In genomic region chr11:85664561-85665481, GRCh38 we compare ENCODE assay signal across 8 cellular contexts. TPM values are rescaled to one million over a fixed set of nuclear protein-coding genes. Genes with fewer than 3 reads are reported as not detected.
DNase-seq lines count a peak whose midpoint lies in the region; ATAC-seq, FAIRE-seq and TF ChIP-seq lines count a peak whose summit lies in the region.

Gene CREBZF (minus strand): TSS chr11:85665129. CDS start chr11:85664875, 254 bp downstream.

- no peaks in the 10 kb centered on the region for H3K27me3 ChIP-seq in keratinocyte (ENCODE audit: control insufficient read depth, extremely low read depth, insufficient read depth, low read length)

- peaks cover 50% of the 10 kb centered on the region for H3K79me2 ChIP-seq in keratinocyte (ENCODE audit: control insufficient read depth, insufficient read depth, low read length)

- peak; percentile 17 for FAIRE-seq in keratinocyte (lab: Jason Lieb, UNC)

- H3K4me1 ChIP-seq in keratinocyte (ENCODE audit: control insufficient read depth, extremely low read depth, insufficient read depth, low read length) = peaks cover 16% of the 10 kb centered on the region

- H3K9me3 ChIP-seq in keratinocyte (ENCODE audit: control insufficient read depth, low read depth, low read length) = no peaks in the 10 kb centered on the region

- peak within 1 kb of the TSS; percentile 96 for H3K9ac ChIP-seq in keratinocyte (ENCODE audit: control insufficient read depth, extremely low read depth, insufficient read depth, low read length)

- DNase-seq in AG10803 (ENCODE audit: low read depth) (peak; percentile 93), NCI-H460 (ENCODE audit: extremely low read depth, low read depth) (peak; percentile 90), cerebellar nuclear complex (lab: John Stamatoyannopoulos, UW) (peak; percentile 45 to 83), keratinocyte (ENCODE audit: low read depth, low spot score) (peak; percentile 44)
- DNase-seq in activated CD4-positive, CD25-positive, alpha-beta regulatory T cell treated with anti-CD3 and anti-CD28 coated beads, Interleukin-2, amount 50 U/mL, for 72 hours = peak; percentile 95
- peak; percentile 86 to 91 for DNase-seq in stimulated activated CD4-positive, alpha-beta T cell treated with anti-CD3 and anti-CD28 coated beads, Interleukin-15, amount 100 ng/mL, for 1 hour (ENCODE audit: low read depth in 1 of 2, low spot score in 1 of 2)

- H3K27ac ChIP-seq in keratinocyte (ENCODE audit: control insufficient read depth, insufficient read depth, low read length) = peak within 1 kb of the TSS; percentile 95

- no peaks in the 10 kb centered on the region for H3K9me1 ChIP-seq in keratinocyte (ENCODE audit: control insufficient read depth, extremely low read depth, insufficient read depth, low read length)

- H4K20me1 ChIP-seq in keratinocyte (ENCODE audit: control insufficient read depth, extremely low read depth, insufficient read depth, low read length) = peaks cover 20% of the 10 kb centered on the region

- peak within 1 kb of the TSS; percentile 92 for H2AFZ ChIP-seq in keratinocyte (ENCODE audit: control insufficient read depth, low read length)

- TF ChIP-seq CTCF in AG10803 (conservative IDR thresholded peaks at IDR 0.05; ENCODE audit: low read length) (no peak), keratinocyte (optimal IDR thresholded peaks at IDR 0.05 in 1 of 3, IDR thresholded peaks at IDR 0.05 in 1 of 3, conservative IDR thresholded peaks at IDR 0.05 in 1 of 3; ENCODE audit: extremely low read depth in 1 of 3, insufficient read depth in 2 of 3, low read length in 3 of 3) (no peak)

- peak within 1 kb of the TSS; percentile 95 for H3K4me2 ChIP-seq in keratinocyte (ENCODE audit: control insufficient read depth, extremely low read depth, insufficient read depth, low read depth, low read length)

- H3K4me3 ChIP-seq in AG10803 (ENCODE audit: low read length) (peak within 1 kb of the TSS; percentile 78), keratinocyte (ENCODE audit: control insufficient read depth in 2 of 3, extremely low read depth in 1 of 3, insufficient read depth in 2 of 3, low read depth in 1 of 3, low read length in 3 of 3) (peak within 1 kb of the TSS; percentile 80 to 95 (median 86))

- dilution Hi-C loops in keratinocyte (cut with MboI; ENCODE audit: extremely low pct_ligation_motif_present, low sequenced_read_pairs) = no loop called here

- ATAC-seq in GM19043 (IDR thresholded peaks at IDR 0.05; ENCODE audit: low read depth, unreplicated experiment) = peak; percentile 91
- peak; percentile 81 for ATAC-seq in HG03378 (IDR thresholded peaks at IDR 0.05; ENCODE audit: unreplicated experiment)

- no peaks in the 10 kb centered on the region for H3K36me3 ChIP-seq in keratinocyte (ENCODE audit: control insufficient read depth in 2 of 2, extremely low read depth in 1 of 2, insufficient read depth in 2 of 2, low read length in 2 of 2)

RNA-seq across cellular contexts. Expression of gene CREBZF, which starts in this region (rescaled TPM):
- 48.1 and 52.0 TPM in 2 replicates for total RNA-seq in NCI-H460 (2014; rRNA removed; shearing (Covaris generic))
- polyA plus RNA-seq in NCI-H460 (2014; cell fraction: nucleus; rRNA removed) = 197 and 264 TPM in 2 replicates
- 9.1 to 23.8 TPM (median 20.1 TPM) in 3 replicates for polyA plus RNA-seq in keratinocyte
- polyA plus RNA-seq in keratinocyte (2011; ENCODE audit: low read depth) = 30.4 TPM
- 2.5 and 4.2 TPM in 2 replicates for polyA plus RNA-seq in keratinocyte (2011; cell fraction: cytosol; rRNA removed)
- 58.7 and 79.8 TPM in 2 replicates for polyA plus RNA-seq in keratinocyte (2011; cell fraction: nucleus; rRNA removed)
- polyA plus RNA-seq in keratinocyte (2012; ENCODE audit: low replicate concordance) = 9.6 and 20.4 TPM in 2 replicates
- polyA minus RNA-seq in keratinocyte = 2.6 to 18.8 TPM (median 7.4 TPM) in 3 replicates
- polyA minus RNA-seq in keratinocyte (2011; cell fraction: cytosol; rRNA and poly(A)+ RNA removed) = 7.3 TPM
- polyA minus RNA-seq in keratinocyte (2011; cell fraction: nucleus; rRNA and poly(A)+ RNA removed) = 14.8 and 21.6 TPM in 2 replicates

Comparison
In these comparisons a context has a peak if more than half of its experiments do, and no peak if none do; other contexts are left out.
1. Peak in every context shown above with its lines: DNase-seq, ATAC-seq, H3K4me3 ChIP-seq and H3K27ac ChIP-seq.
2. DNase-seq: peak in every context shown above with its lines; median percentile 95 in activated CD4-positive, CD25-positive, alpha-beta regulatory T cell treated with anti-CD3 and anti-CD28 coated beads, Interleukin-2, amount 50 U/mL, for 72 hours; 93 in AG10803; 90 in NCI-H460; 88 in stimulated activated CD4-positive, alpha-beta T cell treated with anti-CD3 and anti-CD28 coated beads, Interleukin-15, amount 100 ng/mL, for 1 hour; 64 in cerebellar nuclear complex; 44 in keratinocyte.